17 cellular contexts compared by ENCODE assay signal in the genomic region with DNA sequence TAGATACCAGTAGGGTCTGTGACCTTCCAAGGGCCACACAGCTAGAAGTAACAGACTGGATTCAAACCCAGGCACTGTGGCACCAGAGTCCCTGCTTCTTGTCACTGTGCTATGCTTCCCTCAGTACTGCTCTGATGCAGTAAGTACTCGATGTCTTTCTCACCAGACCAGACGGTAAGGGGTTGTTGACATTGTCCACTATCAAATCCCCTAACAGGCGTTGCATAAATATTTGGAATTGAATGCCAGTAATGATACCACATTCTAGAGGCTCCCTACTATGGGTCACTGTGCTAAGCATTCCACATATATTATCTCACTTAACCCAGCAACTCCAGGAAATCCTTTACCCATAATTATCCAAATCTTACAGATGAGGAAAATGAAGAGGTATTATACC.
"Had no signal": no experiment of that assay in that cellular context is flagged by ENCODE, and none has a peak within 500 bp of the region (broad histone marks: within the 10 kb centered on the region; RNA-seq: fewer than 3 reads in every experiment).

No MANE protein-coding gene starts in this region.

- H3K27me3 ChIP-seq: body of pancreas, cardiac muscle cell, testis had no signal

- DNase-seq: activated CD4-positive, alpha-beta T cell treated with anti-CD3 and anti-CD28 coated beads for 36 hours; activated CD4-positive, alpha-beta T cell treated with anti-CD3 and anti-CD28 coated beads, Interleukin-2, amount 50 U/mL, for 48 hours; activated CD8-positive, alpha-beta memory T cell treated with anti-CD3 and anti-CD28 coated beads, Interleukin-2, amount 50 U/mL, for 48 hours; activated naive CD4-positive, alpha-beta T cell treated with anti-CD3 and anti-CD28 coated beads for 36 hours; activated naive CD8-positive, alpha-beta T cell treated with anti-CD3 and anti-CD28 coated beads, Interleukin-2, amount 10 ng/mL, durations not matched to agents 7 days and 5 days; activated T-cell treated with anti-CD3 and anti-CD28 coated beads, Interleukin-2, amount 50 U/mL, for 48 hours; body of pancreas; effector CD8-positive, alpha-beta T cell; left cardiac atrium; posterior cingulate gyrus; stimulated activated CD4-positive, alpha-beta T cell treated with anti-CD3 and anti-CD28 coated beads, Interleukin-15, amount 100 ng/mL, for 24 hours; T1000; testis had no signal

- H3K4me2 ChIP-seq: smooth muscle cell had no signal

- ATAC-seq: activated CD4-positive, alpha-beta T cell treated with anti-CD3 and anti-CD28 coated beads for 36 hours had no signal

- H3K27ac ChIP-seq: body of pancreas, cardiac muscle cell, testis had no signal

- H3K4me3 ChIP-seq: body of pancreas, cardiac muscle cell, mucosa of descending colon, smooth muscle cell, testis had no signal

- H3K9me3 ChIP-seq: body of pancreas, mucosa of descending colon, testis had no signal

- H3K36me3 ChIP-seq: cardiac muscle cell had no signal

- FAIRE-seq: frontal cortex had no signal
